Comparison of ENCODE assay signal across 8 cellular contexts in genomic region chr18:47204908-47205522, GRCh38. TPM values are rescaled to one million over a fixed set of nuclear protein-coding genes. Genes with fewer than 3 reads are reported as not detected.
DNase-seq lines count a peak whose midpoint lies in the region; ATAC-seq, FAIRE-seq and TF ChIP-seq lines count a peak whose summit lies in the region.

No MANE protein-coding gene starts in this region.

- H3K79me2 ChIP-seq in K562 (ENCODE audit: control insufficient read depth, insufficient read depth, low read length), result no peaks in the 10 kb centered on the region

- no TSS peak for BruUV-seq in K562 (replicated peaks; lab: Mats Ljungman, UMichigan)

- no peaks in the 10 kb centered on the region for H4K20me1 ChIP-seq in K562 (replicated peaks; ENCODE audit: control insufficient read depth, insufficient read depth, low read length)

- H3K27ac ChIP-seq in RWPE1 (no peak overlapping the region), K562 (ENCODE audit: extremely low read depth, low read depth, low read length) (no peak overlapping the region)

- H3K36me3 ChIP-seq in K562 (ENCODE audit: control insufficient read depth, insufficient read depth, low read length), result no peaks in the 10 kb centered on the region

- in situ Hi-C loops in K562 (cut with MboI), result loop anchor here (5.0 kb wide), 1 partner anchor 103 kb away; no protein-coding TSS in a partner anchor

- peak; percentile 15 for FAIRE-seq in K562 (lab: Jason Lieb, UNC)

- intact Hi-C loops in K562 (cut with micrococcal nuclease), result loop anchor here (1.0 to 2.0 kb wide), 2 partner anchors 105 to 154 kb away; no protein-coding TSS in a partner anchor

- no peaks in the 10 kb centered on the region for H3K9me3 ChIP-seq in K562 (replicated peaks; ENCODE audit: control insufficient read depth, insufficient read depth, low read depth, low read length)

- no peak overlapping the region for H3K4me2 ChIP-seq in K562 (ENCODE audit: insufficient read depth, low read length)

- H3K4me3 ChIP-seq in K562, result no peak overlapping the region

- no peaks in the 10 kb centered on the region for H3K9me1 ChIP-seq in K562 (ENCODE audit: control insufficient read depth, insufficient read depth, low read length)

- TF ChIP-seq EP300 in K562 (IDR thresholded peaks at IDR 0.05; ENCODE audit: low read length), result no peak

- H3K4me1 ChIP-seq in K562 (replicated peaks in 1 of 2; ENCODE audit: control insufficient read depth in 2 of 2, insufficient read depth in 2 of 2, low read length in 2 of 2), result no peaks in the 10 kb centered on the region

- no peak overlapping the region for H3K9ac ChIP-seq in K562 (ENCODE audit: insufficient read depth in 1 of 2, low read depth in 2 of 2, low read length in 2 of 2)

- peak; percentile 77 to 87 for TF ChIP-seq RAD21 in K562 (CRISPR knock-in tag; conservative IDR thresholded peaks at IDR 0.05 in 1 of 2, IDR thresholded peaks at IDR 0.05 in 1 of 2)

- TF ChIP-seq POLR2A in K562 (conservative IDR thresholded peaks at IDR 0.05), result no peak

- peak; percentile 80 for TF ChIP-seq CTCF in RWPE1 (conservative IDR thresholded peaks at IDR 0.05; ENCODE audit: low read depth)
- peak; percentile 67 to 82 (median 71) for TF ChIP-seq CTCF in K562 (IDR thresholded peaks at IDR 0.05 in 2 of 3, conservative IDR thresholded peaks at IDR 0.05 in 1 of 3; ENCODE audit: insufficient read depth in 2 of 3, low read depth in 1 of 3, low read length in 3 of 3)

- H2AFZ ChIP-seq in K562 (ENCODE audit: low read depth, low read length), result no peak overlapping the region

- CTCF ChIA-PET in RWPE1 (lab: Yijun Ruan, JAX) (interaction anchor here (0.5 to 1.2 kb wide), 12 partner anchors 10 to 550 kb away, joined by 3 to 5 read pairs (median 3); partner anchors contain the start of gene HDHD2), K562 (lab: Yijun Ruan, JAX; ENCODE audit: low intra/inter-chr PET ratio) (interaction anchor here (1.5 to 2.4 kb wide), 4 partner anchors 102 to 154 kb away, joined by 3 to 39 read pairs (median 4); no protein-coding TSS in a partner anchor)

- 0% methylated on average over 3 of the region's 3 CpGs for WGBS in K562 (ENCODE audit: insufficient coverage, low coverage, missing lambda C conversion rate)

- DNase-seq in DMS53 (lab: John Stamatoyannopoulos, UW), result peak; percentile 82
- peak; percentile 60 for DNase-seq in HT-29 (ENCODE audit: low spot score)
- DNase-seq in RWPE1 (ENCODE audit: low spot score), result peak; percentile 20
- peak; percentile 23 to 56 (median 26) for DNase-seq in K562 (ENCODE audit: extremely low read depth in 1 of 4, low spot score in 3 of 4)
- peak; percentile 69 for DNase-seq in islet precursor cell
- DNase-seq in stimulated activated CD8-positive, alpha-beta memory T cell treated with anti-CD3 and anti-CD28 coated beads, Interleukin-4, amount 100 ng/mL, for 24 hours (ENCODE audit: low read depth), result peak; percentile 13

- POLR2A ChIA-PET in RWPE1 (lab: Yijun Ruan, JAX; ENCODE audit: low non-redundant PET) (no interaction called here), K562 (lab: Yijun Ruan, JAX) (interaction anchor here (0.6 to 1.4 kb wide), 2 partner anchors 107 to 765 kb away, joined by 3 read pairs; no protein-coding TSS in a partner anchor)

- peak; percentile 82 for ATAC-seq in K562
- no peak for ATAC-seq in HG03460 (IDR thresholded peaks at IDR 0.05; ENCODE audit: unreplicated experiment)
- no peak for ATAC-seq in HG02588 (IDR thresholded peaks at IDR 0.05; ENCODE audit: unreplicated experiment)

- no peaks in the 10 kb centered on the region for H3K27me3 ChIP-seq in K562 (ENCODE audit: control insufficient read depth in 2 of 2, insufficient read depth in 2 of 2, low read length in 2 of 2)

TF ChIP-seq in K562, 482 proteins besides CTCF, POLR2A, EP300 and RAD21 (continues in another document):
- no peak for TF ChIP-seq STAT5B (CRISPR knock-in tag; IDR thresholded peaks at IDR 0.05)
- TF ChIP-seq IFI16 (CRISPR knock-in tag; IDR thresholded peaks at IDR 0.05), result no peak
- no peak for TF ChIP-seq TRIM25 (IDR thresholded peaks at IDR 0.05; ENCODE audit: borderline replicate concordance)
- no peak for TF ChIP-seq MTA3 (IDR thresholded peaks at IDR 0.05; ENCODE audit: borderline replicate concordance)
- no peak for TF ChIP-seq HNRNPLL (IDR thresholded peaks at IDR 0.05; ENCODE audit: low read depth, low read length, poor library complexity, severe bottlenecking)
- peak; percentile 83 for TF ChIP-seq SMC3 (conservative IDR thresholded peaks at IDR 0.05; ENCODE audit: insufficient read depth, low read depth, low read length)
- no peak for TF ChIP-seq GTF2F1 (IDR thresholded peaks at IDR 0.05; ENCODE audit: low read depth, low read length)
- TF ChIP-seq EP400 (IDR thresholded peaks at IDR 0.05), result no peak

RNA-seq across cellular contexts. Expression of gene IER3IP1, which starts 28.9 kb away (rescaled TPM):
- total RNA-seq in HT-29 (2014; rRNA removed; shearing (Covaris generic)), result 18.9 and 24.6 TPM in 2 replicates
- total RNA-seq in K562 (2011; cell fraction: chromatin; rRNA removed; ENCODE audit: low replicate concordance), result 5.3 and 11.3 TPM in 2 replicates
- 5.0 and 8.8 TPM in 2 replicates for total RNA-seq in K562 (2011; cell fraction: nucleolus; rRNA removed)
- total RNA-seq in K562 (2011; cell fraction: nucleoplasm; rRNA removed), result 10.6 and 18.6 TPM in 2 replicates
- total RNA-seq in K562 (2014; rRNA removed) (37.3 and 48.4 TPM in 2 replicates), K562 (2014; rRNA removed; fragmentation: Illumina TruSeq; extraction: Trizol) (16.9 and 17.9 TPM in 2 replicates), K562 (2015; rRNA removed; fragmentation: Illumina TruSeq; extraction: Trizol) (18.9 and 21.4 TPM in 2 replicates), K562 (2021) (9.0 and 10.0 TPM in 2 replicates)
- polyA plus RNA-seq in K562 (2011; rRNA removed) (12.3 and 15.3 TPM in 2 replicates), K562 (2014; fragmentation: Illumina TruSeq; extraction: Trizol) (12.0 and 12.6 TPM in 2 replicates), K562 (2014; fragmentation: Nextera tagmentation; extraction: Ambion mirVana) (10 to 100 TPM; 29.3 to 38.2 TPM), K562 (2014; rRNA removed) (19.9 and 37.2 TPM in 2 replicates)
- 3.3 and 7.4 TPM in 2 replicates for polyA plus RNA-seq in K562 (2011; cell fraction: cytosol; rRNA removed)
- 10.8 and 14.3 TPM in 2 replicates for polyA plus RNA-seq in K562 (2011; cell fraction: nucleus; rRNA removed)
- polyA plus RNA-seq in K562 (2012), result 13.7 and 25.0 TPM in 2 replicates
- polyA minus RNA-seq in K562 (2011; rRNA and poly(A)+ RNA removed), result 6.3 and 7.5 TPM in 2 replicates
- 1.9 and 3.0 TPM in 2 replicates for polyA minus RNA-seq in K562 (2011; cell fraction: cytosol; rRNA and poly(A)+ RNA removed)
- polyA minus RNA-seq in K562 (2011; cell fraction: nucleus; rRNA and poly(A)+ RNA removed), result 3.0 and 4.1 TPM in 2 replicates

RNA-seq across cellular contexts. Expression of gene SKOR2, which starts 46.4 kb away (rescaled TPM):
- not detected in 2 replicates for total RNA-seq in HT-29 (2014; rRNA removed; shearing (Covaris generic))
- total RNA-seq in K562 (2011; cell fraction: chromatin; rRNA removed; ENCODE audit: low replicate concordance), result not detected in 2 replicates
- not detected in 2 replicates for total RNA-seq in K562 (2011; cell fraction: nucleolus; rRNA removed)
- not detected in 2 replicates for total RNA-seq in K562 (2011; cell fraction: nucleoplasm; rRNA removed)
- not detected in 2 replicates for total RNA-seq in K562 (2014; rRNA removed)
- not detected in 2 replicates for total RNA-seq in K562 (2014; rRNA removed; fragmentation: Illumina TruSeq; extraction: Trizol)
- not detected in 2 replicates for total RNA-seq in K562 (2015; rRNA removed; fragmentation: Illumina TruSeq; extraction: Trizol)
- not detected in 2 replicates for total RNA-seq in K562 (2021)
- polyA plus RNA-seq in K562 (2011; rRNA removed), result not detected in 2 replicates
- not detected in 2 replicates for polyA plus RNA-seq in K562 (2011; cell fraction: cytosol; rRNA removed)
- polyA plus RNA-seq in K562 (2011; cell fraction: nucleus; rRNA removed), result not detected in 2 replicates
- polyA plus RNA-seq in K562 (2012), result not detected in 2 replicates
- polyA plus RNA-seq in K562 (2014; fragmentation: Illumina TruSeq; extraction: Trizol), result not detected in 2 replicates
- polyA plus RNA-seq in K562 (2014; fragmentation: Nextera tagmentation; extraction: Ambion mirVana), result not detected
- not detected in 2 replicates for polyA plus RNA-seq in K562 (2014; rRNA removed)
- not detected in 2 replicates for polyA minus RNA-seq in K562 (2011; rRNA and poly(A)+ RNA removed)
- polyA minus RNA-seq in K562 (2011; cell fraction: cytosol; rRNA and poly(A)+ RNA removed), result not detected in 2 replicates
- not detected in 2 replicates for polyA minus RNA-seq in K562 (2011; cell fraction: nucleus; rRNA and poly(A)+ RNA removed)

RNA-seq across cellular contexts. Expression of gene HDHD2, which starts 54.7 kb away (rescaled TPM):
- total RNA-seq in HT-29 (2014; rRNA removed; shearing (Covaris generic)), result 8.4 and 12.2 TPM in 2 replicates
- 21.0 and 26.6 TPM in 2 replicates for total RNA-seq in K562 (2011; cell fraction: chromatin; rRNA removed; ENCODE audit: low replicate concordance)
- total RNA-seq in K562 (2011; cell fraction: nucleolus; rRNA removed), result 4.5 and 8.7 TPM in 2 replicates
- 15.3 and 17.5 TPM in 2 replicates for total RNA-seq in K562 (2011; cell fraction: nucleoplasm; rRNA removed)
- total RNA-seq in K562 (2014; rRNA removed) (12.4 and 14.6 TPM in 2 replicates), K562 (2014; rRNA removed; fragmentation: Illumina TruSeq; extraction: Trizol) (21.5 TPM in 2 replicates), K562 (2015; rRNA removed; fragmentation: Illumina TruSeq; extraction: Trizol) (17.0 and 17.5 TPM in 2 replicates), K562 (2021) (24.8 and 25.9 TPM in 2 replicates)
- polyA plus RNA-seq in K562 (2011; rRNA removed) (16.9 and 22.6 TPM in 2 replicates), K562 (2014; fragmentation: Illumina TruSeq; extraction: Trizol) (22.0 and 25.2 TPM in 2 replicates), K562 (2014; fragmentation: Nextera tagmentation; extraction: Ambion mirVana) (10 to 100 TPM in 1 of 2 experiments, 1 to 10 TPM in 1; 6.8 to 22.8 TPM), K562 (2014; rRNA removed) (10.7 and 15.9 TPM in 2 replicates)
- 6.7 and 10.2 TPM in 2 replicates for polyA plus RNA-seq in K562 (2011; cell fraction: cytosol; rRNA removed)
- 18.6 and 22.7 TPM in 2 replicates for polyA plus RNA-seq in K562 (2011; cell fraction: nucleus; rRNA removed)
- 25.9 and 35.5 TPM in 2 replicates for polyA plus RNA-seq in K562 (2012)
- 15.3 and 27.3 TPM in 2 replicates for polyA minus RNA-seq in K562 (2011; rRNA and poly(A)+ RNA removed)
- 11.0 and 13.3 TPM in 2 replicates for polyA minus RNA-seq in K562 (2011; cell fraction: cytosol; rRNA and poly(A)+ RNA removed)
- 9.0 and 18.8 TPM in 2 replicates for polyA minus RNA-seq in K562 (2011; cell fraction: nucleus; rRNA and poly(A)+ RNA removed)

Comparison
In these comparisons a context has a peak if more than half of its experiments do, and no peak if none do; other contexts are left out.
1. DNase-seq: peak in every context shown above with its lines; median percentile 82 in DMS53; 69 in islet precursor cell; 60 in HT-29; 26 in K562; 20 in RWPE1; 13 in stimulated activated CD8-positive, alpha-beta memory T cell treated with anti-CD3 and anti-CD28 coated beads, Interleukin-4, amount 100 ng/mL, for 24 hours.